In the genomic region with DNA sequence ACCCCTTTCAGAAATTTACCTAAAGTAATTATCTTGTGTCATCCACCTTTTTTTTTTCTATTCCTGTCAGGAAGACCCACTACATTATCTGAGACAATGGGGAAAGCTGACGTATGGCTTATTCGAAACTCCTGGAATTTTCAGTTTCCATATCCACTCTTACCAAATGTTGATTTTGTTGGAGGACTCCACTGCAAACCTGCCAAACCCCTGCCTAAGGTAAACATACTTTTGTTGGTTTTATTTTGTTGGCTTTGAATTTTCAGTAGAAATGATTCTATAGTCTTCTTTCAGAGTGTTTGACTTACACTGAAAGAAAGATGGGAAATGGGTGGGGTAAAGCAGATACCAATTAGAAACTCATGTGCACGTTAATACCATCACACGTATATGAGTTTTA, we compare ENCODE assay signal across 1 cellular context.
A peak's percentile ranks its signal among the peaks of the same experiment; 100 is the strongest.
TF ChIP-seq lines count a peak whose summit lies in the region.

No MANE protein-coding gene starts in this region.

TF ChIP-seq in HepG2, 621 proteins besides CTCF, POLR2A, EP300 and RAD21 (continued from another document):
- TF ChIP-seq, protein P1, sequence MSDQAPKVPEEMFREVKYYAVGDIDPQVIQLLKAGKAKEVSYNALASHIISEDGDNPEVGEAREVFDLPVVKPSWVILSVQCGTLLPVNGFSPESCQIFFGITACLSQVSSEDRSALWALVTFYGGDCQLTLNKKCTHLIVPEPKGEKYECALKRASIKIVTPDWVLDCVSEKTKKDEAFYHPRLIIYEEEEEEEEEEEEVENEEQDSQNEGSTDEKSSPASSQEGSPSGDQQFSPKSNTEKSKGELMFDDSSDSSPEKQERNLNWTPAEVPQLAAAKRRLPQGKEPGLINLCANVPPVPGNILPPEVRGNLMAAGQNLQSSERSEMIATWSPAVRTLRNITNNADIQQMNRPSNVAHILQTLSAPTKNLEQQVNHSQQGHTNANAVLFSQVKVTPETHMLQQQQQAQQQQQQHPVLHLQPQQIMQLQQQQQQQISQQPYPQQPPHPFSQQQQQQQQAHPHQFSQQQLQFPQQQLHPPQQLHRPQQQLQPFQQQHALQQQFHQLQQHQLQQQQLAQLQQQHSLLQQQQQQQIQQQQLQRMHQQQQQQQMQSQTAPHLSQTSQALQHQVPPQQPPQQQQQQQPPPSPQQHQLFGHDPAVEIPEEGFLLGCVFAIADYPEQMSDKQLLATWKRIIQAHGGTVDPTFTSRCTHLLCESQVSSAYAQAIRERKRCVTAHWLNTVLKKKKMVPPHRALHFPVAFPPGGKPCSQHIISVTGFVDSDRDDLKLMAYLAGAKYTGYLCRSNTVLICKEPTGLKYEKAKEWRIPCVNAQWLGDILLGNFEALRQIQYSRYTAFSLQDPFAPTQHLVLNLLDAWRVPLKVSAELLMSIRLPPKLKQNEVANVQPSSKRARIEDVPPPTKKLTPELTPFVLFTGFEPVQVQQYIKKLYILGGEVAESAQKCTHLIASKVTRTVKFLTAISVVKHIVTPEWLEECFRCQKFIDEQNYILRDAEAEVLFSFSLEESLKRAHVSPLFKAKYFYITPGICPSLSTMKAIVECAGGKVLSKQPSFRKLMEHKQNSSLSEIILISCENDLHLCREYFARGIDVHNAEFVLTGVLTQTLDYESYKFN (CRISPR knock-in tag; conservative IDR thresholded peaks at IDR 0.05) = peak; percentile 54
- TF ChIP-seq FOXA3 (CRISPR knock-in tag; IDR thresholded peaks at IDR 0.05) (peak; percentile 81), NFATC3 (CRISPR knock-in tag; IDR thresholded peaks at IDR 0.05) (no peak), RCOR2 (CRISPR knock-in tag; IDR thresholded peaks at IDR 0.05) (peak; percentile 50; the same call in 1 of the 2 replicates), CBX1 (IDR thresholded peaks at IDR 0.05; ENCODE audit: low read depth) (no peak), CCDC6 (CRISPR knock-in tag; IDR thresholded peaks at IDR 0.05) (no peak), FOXP1 (IDR thresholded peaks at IDR 0.05) (no peak), FOXP1 (CRISPR knock-in tag; IDR thresholded peaks at IDR 0.05) (peak; percentile 67; the same call in 1 of the 2 replicates), ATAD3A (CRISPR knock-in tag; IDR thresholded peaks at IDR 0.05) (no peak), NR2F2 (IDR thresholded peaks at IDR 0.05; ENCODE audit: borderline replicate concordance, low read depth) (peak; percentile 37; the same call in 1 of the 2 replicates), HMG20A (CRISPR knock-in tag; IDR thresholded peaks at IDR 0.05; ENCODE audit: borderline replicate concordance) (peak; percentile 44; the same call in 1 of the 2 replicates)
- TF ChIP-seq, protein P2, sequence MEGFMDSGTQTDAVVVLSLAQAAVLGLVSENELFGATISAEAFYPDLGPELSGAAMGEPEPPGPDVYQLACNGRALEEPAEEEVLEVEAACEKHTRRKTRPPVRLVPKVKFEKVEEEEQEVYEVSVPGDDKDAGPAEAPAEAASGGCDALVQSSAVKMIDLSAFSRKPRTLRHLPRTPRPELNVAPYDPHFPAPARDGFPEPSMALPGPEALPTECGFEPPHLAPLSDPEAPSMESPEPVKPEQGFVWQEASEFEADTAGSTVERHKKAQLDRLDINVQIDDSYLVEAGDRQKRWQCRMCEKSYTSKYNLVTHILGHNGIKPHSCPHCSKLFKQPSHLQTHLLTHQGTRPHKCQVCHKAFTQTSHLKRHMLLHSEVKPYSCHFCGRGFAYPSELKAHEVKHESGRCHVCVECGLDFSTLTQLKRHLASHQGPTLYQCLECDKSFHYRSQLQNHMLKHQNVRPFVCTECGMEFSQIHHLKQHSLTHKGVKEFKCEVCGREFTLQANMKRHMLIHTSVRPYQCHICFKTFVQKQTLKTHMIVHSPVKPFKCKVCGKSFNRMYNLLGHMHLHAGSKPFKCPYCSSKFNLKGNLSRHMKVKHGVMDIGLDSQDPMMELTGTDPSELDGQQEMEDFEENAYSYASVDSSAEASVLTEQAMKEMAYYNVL (CRISPR knock-in tag; IDR thresholded peaks at IDR 0.05; ENCODE audit: borderline replicate concordance) = no peak
- TF ChIP-seq, protein P3, sequence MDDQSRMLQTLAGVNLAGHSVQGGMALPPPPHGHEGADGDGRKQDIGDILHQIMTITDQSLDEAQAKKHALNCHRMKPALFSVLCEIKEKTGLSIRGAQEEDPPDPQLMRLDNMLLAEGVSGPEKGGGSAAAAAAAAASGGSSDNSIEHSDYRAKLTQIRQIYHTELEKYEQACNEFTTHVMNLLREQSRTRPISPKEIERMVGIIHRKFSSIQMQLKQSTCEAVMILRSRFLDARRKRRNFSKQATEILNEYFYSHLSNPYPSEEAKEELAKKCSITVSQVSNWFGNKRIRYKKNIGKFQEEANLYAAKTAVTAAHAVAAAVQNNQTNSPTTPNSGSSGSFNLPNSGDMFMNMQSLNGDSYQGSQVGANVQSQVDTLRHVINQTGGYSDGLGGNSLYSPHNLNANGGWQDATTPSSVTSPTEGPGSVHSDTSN (CRISPR knock-in tag; IDR thresholded peaks at IDR 0.05; ENCODE audit: borderline replicate concordance) = no peak
- TF ChIP-seq, protein P4, sequence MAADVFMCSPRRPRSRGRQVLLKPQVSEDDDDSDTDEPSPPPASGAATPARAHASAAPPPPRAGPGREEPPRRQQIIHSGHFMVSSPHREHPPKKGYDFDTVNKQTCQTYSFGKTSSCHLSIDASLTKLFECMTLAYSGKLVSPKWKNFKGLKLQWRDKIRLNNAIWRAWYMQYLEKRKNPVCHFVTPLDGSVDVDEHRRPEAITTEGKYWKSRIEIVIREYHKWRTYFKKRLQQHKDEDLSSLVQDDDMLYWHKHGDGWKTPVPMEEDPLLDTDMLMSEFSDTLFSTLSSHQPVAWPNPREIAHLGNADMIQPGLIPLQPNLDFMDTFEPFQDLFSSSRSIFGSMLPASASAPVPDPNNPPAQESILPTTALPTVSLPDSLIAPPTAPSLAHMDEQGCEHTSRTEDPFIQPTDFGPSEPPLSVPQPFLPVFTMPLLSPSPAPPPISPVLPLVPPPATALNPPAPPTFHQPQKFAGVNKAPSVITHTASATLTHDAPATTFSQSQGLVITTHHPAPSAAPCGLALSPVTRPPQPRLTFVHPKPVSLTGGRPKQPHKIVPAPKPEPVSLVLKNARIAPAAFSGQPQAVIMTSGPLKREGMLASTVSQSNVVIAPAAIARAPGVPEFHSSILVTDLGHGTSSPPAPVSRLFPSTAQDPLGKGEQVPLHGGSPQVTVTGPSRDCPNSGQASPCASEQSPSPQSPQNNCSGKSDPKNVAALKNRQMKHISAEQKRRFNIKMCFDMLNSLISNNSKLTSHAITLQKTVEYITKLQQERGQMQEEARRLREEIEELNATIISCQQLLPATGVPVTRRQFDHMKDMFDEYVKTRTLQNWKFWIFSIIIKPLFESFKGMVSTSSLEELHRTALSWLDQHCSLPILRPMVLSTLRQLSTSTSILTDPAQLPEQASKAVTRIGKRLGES (CRISPR knock-in tag; IDR thresholded peaks at IDR 0.05; ENCODE audit: borderline replicate concordance) = no peak
